In genomic region chr1:173128737-173129136, GRCh38 we compare ENCODE assay signal across 21 cellular contexts.
DNase-seq lines count a peak whose midpoint lies in the region; ATAC-seq and TF ChIP-seq lines count a peak whose summit lies in the region.
"Had no signal": no experiment of that assay in that cellular context is flagged by ENCODE, and none has a peak within 500 bp of the region (broad histone marks: within the 10 kb centered on the region; RNA-seq: fewer than 3 reads in every experiment).

No MANE protein-coding gene starts in this region.

- intact Hi-C loops in Caco-2 (cut with micrococcal nuclease; ENCODE audit: unreplicated experiment): loop anchor here (5.0 kb wide), 2 partner anchors 74 to 301 kb away; no protein-coding TSS in a partner anchor

- H3K4me3 ChIP-seq in Caco-2 (ENCODE audit: low read depth, low read length) (no peak overlapping the region), esophagus (ENCODE audit: low read depth in 1 of 2, low read length in 2 of 2) (no peak overlapping the region)
- H3K4me3 ChIP-seq: GM12878, HAP-1, PC-9 had no signal

- peak overlapping the region; percentile 17 to 51 for H3K27ac ChIP-seq in esophagus (ENCODE audit: low read depth in 2 of 2, low read length in 1 of 2)
- H3K27ac ChIP-seq: PC-9 had no signal

- ATAC-seq in left lobe of liver (peak; percentile 19), WTC11 (no peak)
- ATAC-seq: GM12878 had no signal

- CTCF ChIA-PET in Caco-2 (lab: Charles Lee) (no interaction called here), WTC11 (lab: Charles Lee) (no interaction called here)

- H3K27ac Mint-ChIP-seq in Caco-2 (ENCODE audit: unreplicated experiment): peak overlapping the region; percentile 77
- H3K27ac Mint-ChIP-seq in nephron: peak overlapping the region; percentile 66 to 89 (median 68)
- H3K27ac Mint-ChIP-seq in WTC11: no peak overlapping the region
- H3K27ac Mint-ChIP-seq: CD4-positive, alpha-beta memory T cell had no signal

- no peaks in the 10 kb centered on the region for H3K36me3 ChIP-seq in Caco-2 (ENCODE audit: control insufficient read depth, insufficient read depth, low read length)
- H3K36me3 ChIP-seq in esophagus (ENCODE audit: control insufficient read depth in 2 of 2, insufficient read depth in 2 of 2, low read length in 1 of 2): no peaks in the 10 kb centered on the region
- H3K36me3 ChIP-seq: HAP-1 had no signal

- peaks cover 5% of the 10 kb centered on the region for H3K36me3 Mint-ChIP-seq in Caco-2 (ENCODE audit: insufficient read depth, unreplicated experiment)
- no peaks in the 10 kb centered on the region for H3K36me3 Mint-ChIP-seq in nephron (ENCODE audit: low read depth)
- H3K36me3 Mint-ChIP-seq in WTC11: no peaks in the 10 kb centered on the region
- H3K36me3 Mint-ChIP-seq: CD4-positive, alpha-beta memory T cell had no signal

- H3K4me1 ChIP-seq in Caco-2 (peaks cover 44% of the 10 kb centered on the region), esophagus (ENCODE audit: control insufficient read depth in 2 of 2, insufficient read depth in 2 of 2, low read length in 1 of 2) (no peaks in the 10 kb centered on the region)
- H3K4me1 ChIP-seq: HAP-1 had no signal

- H3K27me3 ChIP-seq in Caco-2 (replicated peaks; ENCODE audit: control insufficient read depth, insufficient read depth, low read length): no peaks in the 10 kb centered on the region
- no peaks in the 10 kb centered on the region for H3K27me3 ChIP-seq in esophagus (ENCODE audit: control insufficient read depth in 1 of 2, insufficient read depth in 2 of 2, low read length in 2 of 2)

- peaks cover 5% of the 10 kb centered on the region; the same call in 1 of the 2 replicates for H3K9me3 ChIP-seq in Caco-2
- no peaks in the 10 kb centered on the region for H3K9me3 ChIP-seq in esophagus (ENCODE audit: control insufficient read depth in 2 of 2, insufficient read depth in 1 of 2, low read depth in 1 of 2, low read length in 1 of 2)
- H3K9me3 ChIP-seq: HAP-1 had no signal

- no TSS peak for BruUV-seq in Caco-2 (replicated peaks; lab: Mats Ljungman, UMichigan)

- POLR2A ChIA-PET in Caco-2 (lab: Charles Lee) (no interaction called here), WTC11 (lab: Charles Lee) (no interaction called here)

- WGBS in esophagus, 2 donors: 50 to 60% methylated on average over 2 of the region's 2 CpGs

- H3K9me3 Mint-ChIP-seq in Caco-2 (ENCODE audit: unreplicated experiment): peaks cover 24% of the 10 kb centered on the region
- H3K9me3 Mint-ChIP-seq in nephron: peaks cover 4% of the 10 kb centered on the region
- peaks cover 15% of the 10 kb centered on the region for H3K9me3 Mint-ChIP-seq in WTC11

- H3K4me3 Mint-ChIP-seq in Caco-2 (ENCODE audit: unreplicated experiment) (peak overlapping the region; percentile 56), nephron (no peak overlapping the region), WTC11 (no peak overlapping the region)
- H3K4me3 Mint-ChIP-seq: CD4-positive, alpha-beta memory T cell had no signal

- H3K27me3 Mint-ChIP-seq in Caco-2 (ENCODE audit: insufficient read depth, unreplicated experiment) (no peaks in the 10 kb centered on the region), nephron (ENCODE audit: low read depth) (no peaks in the 10 kb centered on the region), WTC11 (ENCODE audit: low read depth) (no peaks in the 10 kb centered on the region)

- peak in 1 of 2 experiments; percentile 7 for DNase-seq in Caco-2
- DNase-seq in left lobe of liver (ENCODE audit: low spot score): no peak
- DNase-seq in HT-29 (ENCODE audit: low spot score): no peak
- no peak for DNase-seq in activated CD4-positive, alpha-beta T cell treated with anti-CD3 and anti-CD28 coated beads for 1 hour
- no peak for DNase-seq in dermis blood vessel endothelial cell
- no peak for DNase-seq in WTC11 (ENCODE audit: low spot score)
- DNase-seq: CD4-positive, alpha-beta memory T cell; DMS53; EL; Kasumi-1; MM.1S; NCI-H1092; NCI-H1436 treated with DMSO at 0.1 percent for 48 hours; NCI-H2029; NCI-H345; NCI-H524 treated with DMSO at 0.1 percent for 48 hours; PC-9 had no signal

- H3K4me1 Mint-ChIP-seq in Caco-2 (ENCODE audit: low read depth, unreplicated experiment) (peaks cover 40% of the 10 kb centered on the region), nephron (peaks cover 6% of the 10 kb centered on the region), WTC11 (peaks cover 24% of the 10 kb centered on the region)
- H3K4me1 Mint-ChIP-seq: CD4-positive, alpha-beta memory T cell had no signal

- no peak for TF ChIP-seq CTCF in Caco-2 (IDR thresholded peaks at IDR 0.05; ENCODE audit: insufficient read depth in 1 of 2, low read depth in 1 of 2, low read length in 1 of 2, severe bottlenecking in 1 of 2, unreplicated experiment in 1 of 2)
- no peak for TF ChIP-seq CTCF in nephron (IDR thresholded peaks at IDR 0.05; ENCODE audit: unreplicated experiment in 3 of 3)
- no peak for TF ChIP-seq CTCF in WTC11 (IDR thresholded peaks at IDR 0.05)

TF ChIP-seq in WTC11, 78 proteins besides CTCF, POLR2A, EP300 and RAD21:
- TF ChIP-seq MLX (CRISPR knock-in tag; IDR thresholded peaks at IDR 0.05) (no peak), FOXP4 (CRISPR knock-in tag; IDR thresholded peaks at IDR 0.05) (no peak), ZNF232 (CRISPR knock-in tag; IDR thresholded peaks at IDR 0.05) (no peak), HMGA2 (CRISPR knock-in tag; IDR thresholded peaks at IDR 0.05) (no peak), GTF2I (CRISPR knock-in tag; conservative IDR thresholded peaks at IDR 0.05) (no peak), CBFB (CRISPR knock-in tag; IDR thresholded peaks at IDR 0.05; ENCODE audit: low read depth) (no peak), ZNF416 (CRISPR knock-in tag; IDR thresholded peaks at IDR 0.05) (no peak), NR3C1 (CRISPR knock-in tag; conservative IDR thresholded peaks at IDR 0.05; ENCODE audit: low read depth) (no peak), ZNF121 (CRISPR knock-in tag; IDR thresholded peaks at IDR 0.05) (no peak), NR2C2 (CRISPR knock-in tag; IDR thresholded peaks at IDR 0.05) (no peak), OVOL2 (CRISPR knock-in tag; IDR thresholded peaks at IDR 0.05; ENCODE audit: borderline replicate concordance) (no peak), ESRRA (CRISPR knock-in tag; IDR thresholded peaks at IDR 0.05; ENCODE audit: borderline replicate concordance) (no peak), ATF3 (CRISPR knock-in tag; conservative IDR thresholded peaks at IDR 0.05) (no peak), ZNF423 (CRISPR knock-in tag; IDR thresholded peaks at IDR 0.05) (no peak), ZNF396 (CRISPR knock-in tag; IDR thresholded peaks at IDR 0.05; ENCODE audit: borderline replicate concordance) (no peak), TCF7 (CRISPR knock-in tag; IDR thresholded peaks at IDR 0.05; ENCODE audit: low read depth) (no peak), NFE2L1 (CRISPR knock-in tag; IDR thresholded peaks at IDR 0.05) (no peak)
- TF ChIP-seq, protein P1, sequence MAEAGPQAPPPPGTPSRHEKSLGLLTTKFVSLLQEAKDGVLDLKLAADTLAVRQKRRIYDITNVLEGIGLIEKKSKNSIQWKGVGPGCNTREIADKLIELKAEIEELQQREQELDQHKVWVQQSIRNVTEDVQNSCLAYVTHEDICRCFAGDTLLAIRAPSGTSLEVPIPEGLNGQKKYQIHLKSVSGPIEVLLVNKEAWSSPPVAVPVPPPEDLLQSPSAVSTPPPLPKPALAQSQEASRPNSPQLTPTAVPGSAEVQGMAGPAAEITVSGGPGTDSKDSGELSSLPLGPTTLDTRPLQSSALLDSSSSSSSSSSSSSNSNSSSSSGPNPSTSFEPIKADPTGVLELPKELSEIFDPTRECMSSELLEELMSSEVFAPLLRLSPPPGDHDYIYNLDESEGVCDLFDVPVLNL (CRISPR knock-in tag; IDR thresholded peaks at IDR 0.05; ENCODE audit: borderline replicate concordance, low read depth): no peak
- TF ChIP-seq, protein P2, sequence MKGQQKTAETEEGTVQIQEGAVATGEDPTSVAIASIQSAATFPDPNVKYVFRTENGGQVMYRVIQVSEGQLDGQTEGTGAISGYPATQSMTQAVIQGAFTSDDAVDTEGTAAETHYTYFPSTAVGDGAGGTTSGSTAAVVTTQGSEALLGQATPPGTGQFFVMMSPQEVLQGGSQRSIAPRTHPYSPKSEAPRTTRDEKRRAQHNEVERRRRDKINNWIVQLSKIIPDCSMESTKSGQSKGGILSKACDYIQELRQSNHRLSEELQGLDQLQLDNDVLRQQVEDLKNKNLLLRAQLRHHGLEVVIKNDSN (CRISPR knock-in tag; IDR thresholded peaks at IDR 0.05): no peak
